1 cellular context compared by ENCODE assay signal in genomic region chr5:115532517-115532916, GRCh38.
TF ChIP-seq lines count a peak whose summit lies in the region.

No MANE protein-coding gene starts in this region.

TF ChIP-seq in GM12878, 131 proteins besides CTCF, POLR2A, EP300 and RAD21:
- TF ChIP-seq, protein P1, sequence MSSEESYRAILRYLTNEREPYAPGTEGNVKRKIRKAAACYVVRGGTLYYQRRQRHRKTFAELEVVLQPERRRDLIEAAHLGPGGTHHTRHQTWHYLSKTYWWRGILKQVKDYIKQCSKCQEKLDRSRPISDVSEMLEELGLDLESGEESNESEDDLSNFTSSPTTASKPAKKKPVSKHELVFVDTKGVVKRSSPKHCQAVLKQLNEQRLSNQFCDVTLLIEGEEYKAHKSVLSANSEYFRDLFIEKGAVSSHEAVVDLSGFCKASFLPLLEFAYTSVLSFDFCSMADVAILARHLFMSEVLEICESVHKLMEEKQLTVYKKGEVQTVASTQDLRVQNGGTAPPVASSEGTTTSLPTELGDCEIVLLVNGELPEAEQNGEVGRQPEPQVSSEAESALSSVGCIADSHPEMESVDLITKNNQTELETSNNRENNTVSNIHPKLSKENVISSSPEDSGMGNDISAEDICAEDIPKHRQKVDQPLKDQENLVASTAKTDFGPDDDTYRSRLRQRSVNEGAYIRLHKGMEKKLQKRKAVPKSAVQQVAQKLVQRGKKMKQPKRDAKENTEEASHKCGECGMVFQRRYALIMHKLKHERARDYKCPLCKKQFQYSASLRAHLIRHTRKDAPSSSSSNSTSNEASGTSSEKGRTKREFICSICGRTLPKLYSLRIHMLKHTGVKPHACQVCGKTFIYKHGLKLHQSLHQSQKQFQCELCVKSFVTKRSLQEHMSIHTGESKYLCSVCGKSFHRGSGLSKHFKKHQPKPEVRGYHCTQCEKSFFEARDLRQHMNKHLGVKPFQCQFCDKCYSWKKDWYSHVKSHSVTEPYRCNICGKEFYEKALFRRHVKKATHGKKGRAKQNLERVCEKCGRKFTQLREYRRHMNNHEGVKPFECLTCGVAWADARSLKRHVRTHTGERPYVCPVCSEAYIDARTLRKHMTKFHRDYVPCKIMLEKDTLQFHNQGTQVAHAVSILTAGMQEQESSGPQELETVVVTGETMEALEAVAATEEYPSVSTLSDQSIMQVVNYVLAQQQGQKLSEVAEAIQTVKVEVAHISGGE (CRISPR knock-in tag; IDR thresholded peaks at IDR 0.05), result no peak
- TF ChIP-seq ZNF274 (IDR thresholded peaks at IDR 0.05; ENCODE audit: insufficient read depth, insufficient read length), result no peak
- no peak for TF ChIP-seq ZNF217 (IDR thresholded peaks at IDR 0.05)
- TF ChIP-seq ZBED1 (IDR thresholded peaks at IDR 0.05; ENCODE audit: borderline replicate concordance), result no peak
- no peak for TF ChIP-seq SIX5 (IDR thresholded peaks at IDR 0.05; ENCODE audit: low read depth, low read length, severe bottlenecking)
- no peak for TF ChIP-seq STAT1 (conservative IDR thresholded peaks at IDR 0.05)
- TF ChIP-seq CHD4 (IDR thresholded peaks at IDR 0.05), result no peak
- TF ChIP-seq SUPT20H (IDR thresholded peaks at IDR 0.05; ENCODE audit: borderline replicate concordance, control insufficient read depth, low read depth, low read length), result no peak
- TF ChIP-seq, protein P2, sequence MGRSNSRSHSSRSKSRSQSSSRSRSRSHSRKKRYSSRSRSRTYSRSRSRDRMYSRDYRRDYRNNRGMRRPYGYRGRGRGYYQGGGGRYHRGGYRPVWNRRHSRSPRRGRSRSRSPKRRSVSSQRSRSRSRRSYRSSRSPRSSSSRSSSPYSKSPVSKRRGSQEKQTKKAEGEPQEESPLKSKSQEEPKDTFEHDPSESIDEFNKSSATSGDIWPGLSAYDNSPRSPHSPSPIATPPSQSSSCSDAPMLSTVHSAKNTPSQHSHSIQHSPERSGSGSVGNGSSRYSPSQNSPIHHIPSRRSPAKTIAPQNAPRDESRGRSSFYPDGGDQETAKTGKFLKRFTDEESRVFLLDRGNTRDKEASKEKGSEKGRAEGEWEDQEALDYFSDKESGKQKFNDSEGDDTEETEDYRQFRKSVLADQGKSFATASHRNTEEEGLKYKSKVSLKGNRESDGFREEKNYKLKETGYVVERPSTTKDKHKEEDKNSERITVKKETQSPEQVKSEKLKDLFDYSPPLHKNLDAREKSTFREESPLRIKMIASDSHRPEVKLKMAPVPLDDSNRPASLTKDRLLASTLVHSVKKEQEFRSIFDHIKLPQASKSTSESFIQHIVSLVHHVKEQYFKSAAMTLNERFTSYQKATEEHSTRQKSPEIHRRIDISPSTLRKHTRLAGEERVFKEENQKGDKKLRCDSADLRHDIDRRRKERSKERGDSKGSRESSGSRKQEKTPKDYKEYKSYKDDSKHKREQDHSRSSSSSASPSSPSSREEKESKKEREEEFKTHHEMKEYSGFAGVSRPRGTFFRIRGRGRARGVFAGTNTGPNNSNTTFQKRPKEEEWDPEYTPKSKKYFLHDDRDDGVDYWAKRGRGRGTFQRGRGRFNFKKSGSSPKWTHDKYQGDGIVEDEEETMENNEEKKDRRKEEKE (IDR thresholded peaks at IDR 0.05), result no peak
- TF ChIP-seq RFX5 (IDR thresholded peaks at IDR 0.05; ENCODE audit: low read depth, low read length), result no peak
- no peak for TF ChIP-seq SMAD5 (IDR thresholded peaks at IDR 0.05; ENCODE audit: low read depth)
- TF ChIP-seq BCL11A (IDR thresholded peaks at IDR 0.05; ENCODE audit: low read depth, low read length), result no peak
- no peak for TF ChIP-seq ZBTB4 (CRISPR knock-in tag; IDR thresholded peaks at IDR 0.05)
- TF ChIP-seq HCFC1 (IDR thresholded peaks at IDR 0.05; ENCODE audit: low read length), result no peak
- no peak for TF ChIP-seq CBX5 (IDR thresholded peaks at IDR 0.05; ENCODE audit: low read depth)
- no peak for TF ChIP-seq TCF12 (IDR thresholded peaks at IDR 0.05; ENCODE audit: low read depth, low read length)
TF ChIP-seq in GM12878: peak in this region for 0.
